Comparison of ENCODE assay signal across 19 cellular contexts in genomic region chrX:55039471-55039870, GRCh38. TPM values are rescaled to one million over a fixed set of nuclear protein-coding genes. Genes with fewer than 3 reads are reported as not detected.
DNase-seq lines count a peak whose midpoint lies in the region; ATAC-seq, FAIRE-seq and TF ChIP-seq lines count a peak whose summit lies in the region.
"Had no signal": no experiment of that assay in that cellular context is flagged by ENCODE, and none has a peak within 500 bp of the region (broad histone marks: within the 10 kb centered on the region; RNA-seq: fewer than 3 reads in every experiment).

No MANE protein-coding gene starts in this region.

- H3K9me3 ChIP-seq in osteoblast (ENCODE audit: low read depth, low read length), result no peaks in the 10 kb centered on the region
- H3K9me3 ChIP-seq: SJSA1 had no signal

- ATAC-seq in GM21515 (IDR thresholded peaks at IDR 0.05; ENCODE audit: unreplicated experiment), result no peak
- ATAC-seq: K562 had no signal

- H3K27me3 ChIP-seq in bronchial epithelial cell (ENCODE audit: control insufficient read depth, insufficient read depth, low read length) (no peaks in the 10 kb centered on the region), osteoblast (ENCODE audit: insufficient read depth, low read length) (no peaks in the 10 kb centered on the region)
- H3K27me3 ChIP-seq: SJSA1 had no signal

- FAIRE-seq in bronchial epithelial cell (lab: Jason Lieb, UNC), result no peak
- FAIRE-seq: K562 had no signal

- H3K79me2 ChIP-seq in osteoblast (ENCODE audit: insufficient read depth, low read length), result no peaks in the 10 kb centered on the region

- no peaks in the 10 kb centered on the region for H4K20me1 ChIP-seq in osteoblast (ENCODE audit: insufficient read depth, low read length)
- H4K20me1 ChIP-seq: BLaER1 had no signal

- H3K4me1 ChIP-seq in osteoblast (ENCODE audit: insufficient read depth, low read length), result peaks cover 6% of the 10 kb centered on the region
- H3K4me1 ChIP-seq: BLaER1, SJSA1 had no signal

- H3K27ac ChIP-seq in osteoblast (ENCODE audit: low read depth, low read length), result no peak overlapping the region
- H3K27ac ChIP-seq: BLaER1, SJSA1 had no signal

- DNase-seq in EH (ENCODE audit: low read depth) (peak; percentile 72), M059J (ENCODE audit: low read depth) (peak; percentile 0), bronchial epithelial cell (ENCODE audit: low read depth) (peak; percentile 7), osteoblast (ENCODE audit: insufficient read length, low spot score, missing footprints) (peak; percentile 35), NCI-H526 treated with DMSO at 0.1 percent for 48 hours (lab: John Stamatoyannopoulos, UW) (no peak), kidney glomerular epithelial cell (lab: John Stamatoyannopoulos, UW) (no peak), NCI-H1092 treated with DMSO at 0.1 percent for 48 hours (lab: John Stamatoyannopoulos, UW) (no peak)
- DNase-seq: CD4-positive, alpha-beta memory T cell; H9; NCI-H1417; NCI-H187; NCI-H2107; NCI-H510A; NCI-H774 had no signal

- H3K4me2 ChIP-seq in osteoblast (ENCODE audit: insufficient read depth, low read length), result no peak overlapping the region
- H3K4me2 ChIP-seq: BLaER1 had no signal

- H3K4me3 ChIP-seq in bronchial epithelial cell (ENCODE audit: low read depth, low read length) (no peak overlapping the region), osteoblast (ENCODE audit: insufficient read depth, low read length) (no peak overlapping the region)
- H3K4me3 ChIP-seq: BLaER1, K562, SJSA1 had no signal

- TF ChIP-seq CTCF in bronchial epithelial cell (IDR thresholded peaks at IDR 0.05; ENCODE audit: insufficient read depth, low read length, severe bottlenecking) (no peak), osteoblast (IDR thresholded peaks at IDR 0.05; ENCODE audit: extremely low read depth, low read depth, low read length) (no peak)

- no peak overlapping the region for H2AFZ ChIP-seq in osteoblast (ENCODE audit: low read length)

- no peaks in the 10 kb centered on the region for H3K36me3 ChIP-seq in bronchial epithelial cell (ENCODE audit: control insufficient read depth, insufficient read depth, low read length)
- no peaks in the 10 kb centered on the region for H3K36me3 ChIP-seq in osteoblast (ENCODE audit: insufficient read depth, low read length)
- H3K36me3 ChIP-seq: BLaER1, SJSA1 had no signal

RNA-seq across cellular contexts. Expression of gene ALAS2, which starts 8.7 kb away (rescaled TPM):
- total RNA-seq in M059J (2014; rRNA removed; shearing (Covaris generic)), result not detected in 2 replicates
- total RNA-seq in bronchial epithelial cell, result not detected in 2 replicates
- not detected in 2 replicates for total RNA-seq in osteoblast
- total RNA-seq: CD4-positive, alpha-beta memory T cell; H9; OCI-LY7; SJSA1 had no signal

RNA-seq across cellular contexts. Expression of gene PAGE2B, which starts 35.4 kb away (rescaled TPM):
- total RNA-seq in M059J (2014; rRNA removed; shearing (Covaris generic)), result not detected in 2 replicates
- total RNA-seq in bronchial epithelial cell (not detected in 2 replicates), osteoblast (not detected in 2 replicates)
- total RNA-seq: H9, OCI-LY7, SJSA1 had no signal

RNA-seq across cellular contexts. Expression of gene APEX2, which starts 39.3 kb away (rescaled TPM):
- total RNA-seq in M059J (2014; rRNA removed; shearing (Covaris generic)), result 32.8 and 38.4 TPM in 2 replicates
- 7.1 and 14.3 TPM in 2 replicates for total RNA-seq in bronchial epithelial cell
- 5.9 and 6.5 TPM in 2 replicates for total RNA-seq in osteoblast

RNA-seq across cellular contexts. Expression of gene PFKFB1, which starts 45.5 kb away (rescaled TPM):
- total RNA-seq in M059J (2014; rRNA removed; shearing (Covaris generic)), result not detected in 2 replicates
- total RNA-seq in bronchial epithelial cell (0.13 and 0.26 TPM in 2 replicates), osteoblast (not detected in 2 replicates)
- total RNA-seq: SJSA1 had no signal

RNA-seq across cellular contexts. Expression of gene PAGE2, which starts 49.3 kb away (rescaled TPM):
- total RNA-seq in M059J (2014; rRNA removed; shearing (Covaris generic)), result not detected in 2 replicates
- total RNA-seq in bronchial epithelial cell, result not detected in 2 replicates
- not detected in 2 replicates for total RNA-seq in osteoblast
- total RNA-seq: CD4-positive, alpha-beta memory T cell; H9; OCI-LY7; SJSA1 had no signal

Comparison
In these comparisons a context has a peak if more than half of its experiments do, and no peak if none do; other contexts are left out.
1. DNase-seq: peak in EH (single experiment), M059J (single experiment), bronchial epithelial cell (single experiment) and osteoblast (single experiment); none in NCI-H526 treated with DMSO at 0.1 percent for 48 hours (single experiment), kidney glomerular epithelial cell (single experiment) and NCI-H1092 treated with DMSO at 0.1 percent for 48 hours (single experiment).